ENCODE assay signal across 8 cellular contexts in genomic region chr2:28870146-28870891, GRCh38. TPM values are rescaled to one million over a fixed set of nuclear protein-coding genes. Genes with fewer than 3 reads are reported as not detected.
DNase-seq lines count a peak whose midpoint lies in the region; ATAC-seq and TF ChIP-seq lines count a peak whose summit lies in the region.

Gene TRMT61B, minus strand, starts transcription at chr2:28870309. Its CDS starts 32 bp downstream, at chr2:28870277.

- no peaks in the 10 kb centered on the region for H3K9me3 ChIP-seq in CD4-positive, alpha-beta T cell (ENCODE audit: control insufficient read depth, low read length)
- H3K9me3 ChIP-seq in left lung: no peaks in the 10 kb centered on the region

- peak; percentile 92 for ATAC-seq in CD4-positive, alpha-beta T cell (ENCODE audit: poor library complexity)
- peak; percentile 95 for ATAC-seq in GM19452 (IDR thresholded peaks at IDR 0.05; ENCODE audit: unreplicated experiment)
- ATAC-seq in HG03575 (IDR thresholded peaks at IDR 0.05; ENCODE audit: extremely low read depth, insufficient number of reproducible peaks, low FRiP score, unreplicated experiment): peak; percentile 79
- ATAC-seq in left lung: peak; percentile 100

- peak within 1 kb of the TSS; percentile 99 for H3K4me3 Mint-ChIP-seq in CD4-positive, alpha-beta T cell
- H3K4me3 Mint-ChIP-seq in dendritic cell treated with granulocyte-macrophage colony-stimulating factor and Interleukin-4, amounts not matched to agents 40 ng/mL and 50 ng/mL, for 4 days: peak within 1 kb of the TSS; percentile 95

- H3K9me3 Mint-ChIP-seq in CD4-positive, alpha-beta T cell: no peaks in the 10 kb centered on the region
- no peaks in the 10 kb centered on the region for H3K9me3 Mint-ChIP-seq in dendritic cell treated with granulocyte-macrophage colony-stimulating factor and Interleukin-4, amounts not matched to agents 40 ng/mL and 50 ng/mL, for 4 days

- peaks cover 14 to 28% of the 10 kb centered on the region in 2 donors for H3K4me1 ChIP-seq in left lung

- POLR2A ChIA-PET in CD4-positive, alpha-beta T cell (lab: Charles Lee): interaction anchor here (0.7 to 3.9 kb wide), 32 partner anchors 8 to 1820 kb away, joined by 3 to 128 read pairs (median 5); partner anchors contain the start of genes CLIP4, NRBP1, PPP1CB and WDR43

- peak; percentile 92 to 99 (median 96) for DNase-seq in CD4-positive, alpha-beta T cell
- peak; percentile 98 for DNase-seq in NCI-H82 (lab: John Stamatoyannopoulos, UW)
- DNase-seq in activated CD4-positive, alpha-beta T cell treated with anti-CD3 and anti-CD28 coated beads, Interleukin-2, amount 50 U/mL, for 4 hours: peak; percentile 96
- DNase-seq in left lung: peak; percentile 96 to 99
- peak; percentile 95 for DNase-seq in stimulated activated CD4-positive, alpha-beta T cell treated with anti-CD3 and anti-CD28 coated beads, Interleukin-2, amount 100 ng/mL, for 4 hours (ENCODE audit: low read depth)

- peaks cover 37% of the 10 kb centered on the region for H3K36me3 Mint-ChIP-seq in CD4-positive, alpha-beta T cell (ENCODE audit: low read depth)
- H3K36me3 Mint-ChIP-seq in dendritic cell treated with granulocyte-macrophage colony-stimulating factor and Interleukin-4, amounts not matched to agents 40 ng/mL and 50 ng/mL, for 4 days (ENCODE audit: low read depth): peaks cover 22% of the 10 kb centered on the region

- peaks cover 37% of the 10 kb centered on the region for H3K4me1 Mint-ChIP-seq in CD4-positive, alpha-beta T cell (ENCODE audit: low read depth)
- H3K4me1 Mint-ChIP-seq in dendritic cell treated with granulocyte-macrophage colony-stimulating factor and Interleukin-4, amounts not matched to agents 40 ng/mL and 50 ng/mL, for 4 days (ENCODE audit: low read depth): peaks cover 26% of the 10 kb centered on the region

- peak within 1 kb of the TSS; percentile 73 to 93 for H3K4me3 ChIP-seq in left lung

- peaks cover 7% of the 10 kb centered on the region for H3K27me3 Mint-ChIP-seq in CD4-positive, alpha-beta T cell
- peaks cover 1% of the 10 kb centered on the region for H3K27me3 Mint-ChIP-seq in dendritic cell treated with granulocyte-macrophage colony-stimulating factor and Interleukin-4, amounts not matched to agents 40 ng/mL and 50 ng/mL, for 4 days

- intact Hi-C loops in CD4-positive, alpha-beta T cell (cut with DNase I, micrococcal nuclease): loop anchor here (1.0 to 2.0 kb wide), 3 partner anchors 24 to 246 kb away; partner anchors contain the start of gene WDR43 (in 2 of the 2)
- intact Hi-C loops in dendritic cell treated with granulocyte-macrophage colony-stimulating factor and Interleukin-4, amounts not matched to agents 40 ng/mL and 50 ng/mL, for 4 days (cut with micrococcal nuclease): loop anchor here (1.0 kb wide), 1 partner anchor 24 kb away; the partner anchor contains the start of gene WDR43
- intact Hi-C loops in left lung (cut with DNase I): no loop called here

- no peak for TF ChIP-seq CTCF in CD4-positive, alpha-beta T cell (IDR thresholded peaks at IDR 0.05)
- no peak for TF ChIP-seq CTCF in left lung (IDR thresholded peaks at IDR 0.05)

- H3K27ac Mint-ChIP-seq in CD4-positive, alpha-beta T cell: peak within 1 kb of the TSS; percentile 99
- H3K27ac Mint-ChIP-seq in dendritic cell treated with granulocyte-macrophage colony-stimulating factor and Interleukin-4, amounts not matched to agents 40 ng/mL and 50 ng/mL, for 4 days: peak within 1 kb of the TSS; percentile 93

- CTCF ChIA-PET in CD4-positive, alpha-beta T cell (lab: Charles Lee): interaction anchor here (0.8 to 1.6 kb wide), 2 partner anchors 54 to 304 kb away, joined by 3 to 7 read pairs; no protein-coding TSS in a partner anchor

- no peaks in the 10 kb centered on the region for H3K36me3 ChIP-seq in left lung

- H3K27me3 ChIP-seq in CD4-positive, alpha-beta T cell (ENCODE audit: control insufficient read depth, insufficient read depth, low read length): no peaks in the 10 kb centered on the region
- H3K27me3 ChIP-seq in left lung: peaks cover 0 to under 1% of the 10 kb centered on the region in 2 donors

- H3K27ac ChIP-seq in CD4-positive, alpha-beta T cell (ENCODE audit: low read depth, low read length): peak within 1 kb of the TSS; percentile 93
- peak within 1 kb of the TSS; percentile 54 to 73 for H3K27ac ChIP-seq in left lung

RNA-seq across cellular contexts. Expression of gene TRMT61B, which starts in this region (rescaled TPM):
- total RNA-seq in CD4-positive, alpha-beta T cell: 10 to 100 TPM; 18.7 to 20.8 TPM
- 10 to 100 TPM in 1 of 2 donors, 1 to 10 TPM in 1; 10.0 to 13.5 TPM for total RNA-seq in left lung

Comparison
In these comparisons a context has a peak if more than half of its experiments do, and no peak if none do; other contexts are left out.
1. Peak in every context shown above with its lines: DNase-seq, ATAC-seq, H3K4me3 ChIP-seq and H3K27ac ChIP-seq.
2. intact Hi-C loops: an anchor here in CD4-positive, alpha-beta T cell (1.0 to 2.0 kb wide) and dendritic cell treated with granulocyte-macrophage colony-stimulating factor and Interleukin-4, amounts not matched to agents 40 ng/mL and 50 ng/mL, for 4 days (1.0 kb wide); none called in left lung.